Comparison of ENCODE assay signal across 1 cellular context in the genomic region with DNA sequence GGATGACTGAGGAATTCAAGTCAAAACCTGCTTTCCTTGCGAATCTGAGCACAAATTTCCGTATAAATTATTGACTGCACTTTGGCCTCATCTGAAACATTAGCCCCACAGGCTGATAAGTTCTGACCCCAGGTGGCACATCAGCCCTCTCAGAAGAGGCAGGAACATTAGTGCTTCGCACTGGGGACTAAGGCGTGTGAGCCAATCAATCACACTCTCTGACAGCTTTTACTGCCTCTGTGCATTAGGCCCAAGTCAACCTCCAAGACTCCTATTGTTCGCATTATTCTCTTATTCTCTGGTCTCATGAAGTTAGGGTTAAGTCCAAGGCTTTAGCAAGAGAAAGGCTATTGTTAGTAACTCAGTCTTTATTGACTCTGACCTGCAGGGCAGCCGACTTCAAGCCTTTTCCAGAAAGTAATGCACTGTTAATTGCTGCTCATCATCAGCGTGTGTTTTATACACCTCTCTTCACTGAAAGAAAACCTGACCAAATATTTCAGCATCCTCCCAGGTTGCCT.
TF ChIP-seq lines count a peak whose summit lies in the region.

No MANE protein-coding gene starts in this region.

TF ChIP-seq in K562, 482 proteins besides CTCF, POLR2A, EP300 and RAD21 (continued from another document and continues in another):
- TF ChIP-seq, protein P1, sequence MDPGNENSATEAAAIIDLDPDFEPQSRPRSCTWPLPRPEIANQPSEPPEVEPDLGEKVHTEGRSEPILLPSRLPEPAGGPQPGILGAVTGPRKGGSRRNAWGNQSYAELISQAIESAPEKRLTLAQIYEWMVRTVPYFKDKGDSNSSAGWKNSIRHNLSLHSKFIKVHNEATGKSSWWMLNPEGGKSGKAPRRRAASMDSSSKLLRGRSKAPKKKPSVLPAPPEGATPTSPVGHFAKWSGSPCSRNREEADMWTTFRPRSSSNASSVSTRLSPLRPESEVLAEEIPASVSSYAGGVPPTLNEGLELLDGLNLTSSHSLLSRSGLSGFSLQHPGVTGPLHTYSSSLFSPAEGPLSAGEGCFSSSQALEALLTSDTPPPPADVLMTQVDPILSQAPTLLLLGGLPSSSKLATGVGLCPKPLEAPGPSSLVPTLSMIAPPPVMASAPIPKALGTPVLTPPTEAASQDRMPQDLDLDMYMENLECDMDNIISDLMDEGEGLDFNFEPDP (CRISPR knock-in tag; IDR thresholded peaks at IDR 0.05), result no peak
- TF ChIP-seq ZNF551 (CRISPR knock-in tag; IDR thresholded peaks at IDR 0.05) (no peak), SPI1 (IDR thresholded peaks at IDR 0.05; ENCODE audit: borderline replicate concordance, low read depth, low read length) (no peak), EWSR1 (IDR thresholded peaks at IDR 0.05; ENCODE audit: borderline replicate concordance, low read depth, partially characterized antibody) (no peak), ETV1 (tag; conservative IDR thresholded peaks at IDR 0.05; ENCODE audit: low read depth) (no peak), ASH1L (IDR thresholded peaks at IDR 0.05; ENCODE audit: borderline replicate concordance, low read depth, partially characterized antibody) (no peak), MTF1 (CRISPR knock-in tag; IDR thresholded peaks at IDR 0.05; ENCODE audit: borderline replicate concordance) (no peak), BRCA1 (IDR thresholded peaks at IDR 0.05) (no peak), BRCA1 (CRISPR knock-in tag; IDR thresholded peaks at IDR 0.05) (no peak), PTRF (tag; IDR thresholded peaks at IDR 0.05) (no peak), ZNF79 (CRISPR knock-in tag; IDR thresholded peaks at IDR 0.05; ENCODE audit: low read depth) (no peak), KDM1A (IDR thresholded peaks at IDR 0.05) (0 out of 4 replicates have a peak, but pooled peaks have one; percentile 6 to 16), SRSF9 (IDR thresholded peaks at IDR 0.05; ENCODE audit: borderline replicate concordance, low read depth, low read length) (no peak), POLR2H (tag; IDR thresholded peaks at IDR 0.05; ENCODE audit: low read depth) (no peak), ARHGAP35 (IDR thresholded peaks at IDR 0.05; ENCODE audit: partially characterized antibody) (no peak), KDM5B (IDR thresholded peaks at IDR 0.05; ENCODE audit: insufficient replicate concordance, low read depth, low read length) (no peak), BRD9 (IDR thresholded peaks at IDR 0.05; ENCODE audit: low read depth, partially characterized antibody) (no peak), PML (IDR thresholded peaks at IDR 0.05; ENCODE audit: low read length) (no peak), RUNX1 (IDR thresholded peaks at IDR 0.05; ENCODE audit: low read depth) (no peak), NEUROD1 (IDR thresholded peaks at IDR 0.05; ENCODE audit: borderline replicate concordance, low read depth, low read length, partially characterized antibody) (no peak), MEIS2 (IDR thresholded peaks at IDR 0.05; ENCODE audit: partially characterized antibody) (peak; percentile 99)
- TF ChIP-seq, protein P2, sequence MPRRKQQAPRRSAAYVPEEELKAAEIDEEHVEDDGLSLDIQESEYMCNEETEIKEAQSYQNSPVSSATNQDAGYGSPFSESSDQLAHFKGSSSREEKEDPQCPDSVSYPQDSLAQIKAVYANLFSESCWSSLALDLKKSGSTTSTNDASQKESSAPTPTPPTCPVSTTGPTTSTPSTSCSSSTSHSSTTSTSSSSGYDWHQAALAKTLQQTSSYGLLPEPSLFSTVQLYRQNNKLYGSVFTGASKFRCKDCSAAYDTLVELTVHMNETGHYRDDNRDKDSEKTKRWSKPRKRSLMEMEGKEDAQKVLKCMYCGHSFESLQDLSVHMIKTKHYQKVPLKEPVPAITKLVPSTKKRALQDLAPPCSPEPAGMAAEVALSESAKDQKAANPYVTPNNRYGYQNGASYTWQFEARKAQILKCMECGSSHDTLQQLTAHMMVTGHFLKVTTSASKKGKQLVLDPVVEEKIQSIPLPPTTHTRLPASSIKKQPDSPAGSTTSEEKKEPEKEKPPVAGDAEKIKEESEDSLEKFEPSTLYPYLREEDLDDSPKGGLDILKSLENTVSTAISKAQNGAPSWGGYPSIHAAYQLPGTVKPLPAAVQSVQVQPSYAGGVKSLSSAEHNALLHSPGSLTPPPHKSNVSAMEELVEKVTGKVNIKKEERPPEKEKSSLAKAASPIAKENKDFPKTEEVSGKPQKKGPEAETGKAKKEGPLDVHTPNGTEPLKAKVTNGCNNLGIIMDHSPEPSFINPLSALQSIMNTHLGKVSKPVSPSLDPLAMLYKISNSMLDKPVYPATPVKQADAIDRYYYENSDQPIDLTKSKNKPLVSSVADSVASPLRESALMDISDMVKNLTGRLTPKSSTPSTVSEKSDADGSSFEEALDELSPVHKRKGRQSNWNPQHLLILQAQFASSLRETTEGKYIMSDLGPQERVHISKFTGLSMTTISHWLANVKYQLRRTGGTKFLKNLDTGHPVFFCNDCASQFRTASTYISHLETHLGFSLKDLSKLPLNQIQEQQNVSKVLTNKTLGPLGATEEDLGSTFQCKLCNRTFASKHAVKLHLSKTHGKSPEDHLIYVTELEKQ (CRISPR knock-in tag; IDR thresholded peaks at IDR 0.05), result no peak
- TF ChIP-seq, protein P3, sequence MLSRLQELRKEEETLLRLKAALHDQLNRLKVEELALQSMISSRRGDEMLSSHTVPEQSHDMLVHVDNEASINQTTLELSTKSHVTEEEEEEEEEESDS (CRISPR knock-in tag; IDR thresholded peaks at IDR 0.05), result no peak
- TF ChIP-seq, protein P4, sequence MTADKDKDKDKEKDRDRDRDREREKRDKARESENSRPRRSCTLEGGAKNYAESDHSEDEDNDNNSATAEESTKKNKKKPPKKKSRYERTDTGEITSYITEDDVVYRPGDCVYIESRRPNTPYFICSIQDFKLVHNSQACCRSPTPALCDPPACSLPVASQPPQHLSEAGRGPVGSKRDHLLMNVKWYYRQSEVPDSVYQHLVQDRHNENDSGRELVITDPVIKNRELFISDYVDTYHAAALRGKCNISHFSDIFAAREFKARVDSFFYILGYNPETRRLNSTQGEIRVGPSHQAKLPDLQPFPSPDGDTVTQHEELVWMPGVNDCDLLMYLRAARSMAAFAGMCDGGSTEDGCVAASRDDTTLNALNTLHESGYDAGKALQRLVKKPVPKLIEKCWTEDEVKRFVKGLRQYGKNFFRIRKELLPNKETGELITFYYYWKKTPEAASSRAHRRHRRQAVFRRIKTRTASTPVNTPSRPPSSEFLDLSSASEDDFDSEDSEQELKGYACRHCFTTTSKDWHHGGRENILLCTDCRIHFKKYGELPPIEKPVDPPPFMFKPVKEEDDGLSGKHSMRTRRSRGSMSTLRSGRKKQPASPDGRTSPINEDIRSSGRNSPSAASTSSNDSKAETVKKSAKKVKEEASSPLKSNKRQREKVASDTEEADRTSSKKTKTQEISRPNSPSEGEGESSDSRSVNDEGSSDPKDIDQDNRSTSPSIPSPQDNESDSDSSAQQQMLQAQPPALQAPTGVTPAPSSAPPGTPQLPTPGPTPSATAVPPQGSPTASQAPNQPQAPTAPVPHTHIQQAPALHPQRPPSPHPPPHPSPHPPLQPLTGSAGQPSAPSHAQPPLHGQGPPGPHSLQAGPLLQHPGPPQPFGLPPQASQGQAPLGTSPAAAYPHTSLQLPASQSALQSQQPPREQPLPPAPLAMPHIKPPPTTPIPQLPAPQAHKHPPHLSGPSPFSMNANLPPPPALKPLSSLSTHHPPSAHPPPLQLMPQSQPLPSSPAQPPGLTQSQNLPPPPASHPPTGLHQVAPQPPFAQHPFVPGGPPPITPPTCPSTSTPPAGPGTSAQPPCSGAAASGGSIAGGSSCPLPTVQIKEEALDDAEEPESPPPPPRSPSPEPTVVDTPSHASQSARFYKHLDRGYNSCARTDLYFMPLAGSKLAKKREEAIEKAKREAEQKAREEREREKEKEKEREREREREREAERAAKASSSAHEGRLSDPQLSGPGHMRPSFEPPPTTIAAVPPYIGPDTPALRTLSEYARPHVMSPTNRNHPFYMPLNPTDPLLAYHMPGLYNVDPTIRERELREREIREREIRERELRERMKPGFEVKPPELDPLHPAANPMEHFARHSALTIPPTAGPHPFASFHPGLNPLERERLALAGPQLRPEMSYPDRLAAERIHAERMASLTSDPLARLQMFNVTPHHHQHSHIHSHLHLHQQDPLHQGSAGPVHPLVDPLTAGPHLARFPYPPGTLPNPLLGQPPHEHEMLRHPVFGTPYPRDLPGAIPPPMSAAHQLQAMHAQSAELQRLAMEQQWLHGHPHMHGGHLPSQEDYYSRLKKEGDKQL (CRISPR knock-in tag; IDR thresholded peaks at IDR 0.05; ENCODE audit: borderline replicate concordance), result no peak
- TF ChIP-seq, protein P5, sequence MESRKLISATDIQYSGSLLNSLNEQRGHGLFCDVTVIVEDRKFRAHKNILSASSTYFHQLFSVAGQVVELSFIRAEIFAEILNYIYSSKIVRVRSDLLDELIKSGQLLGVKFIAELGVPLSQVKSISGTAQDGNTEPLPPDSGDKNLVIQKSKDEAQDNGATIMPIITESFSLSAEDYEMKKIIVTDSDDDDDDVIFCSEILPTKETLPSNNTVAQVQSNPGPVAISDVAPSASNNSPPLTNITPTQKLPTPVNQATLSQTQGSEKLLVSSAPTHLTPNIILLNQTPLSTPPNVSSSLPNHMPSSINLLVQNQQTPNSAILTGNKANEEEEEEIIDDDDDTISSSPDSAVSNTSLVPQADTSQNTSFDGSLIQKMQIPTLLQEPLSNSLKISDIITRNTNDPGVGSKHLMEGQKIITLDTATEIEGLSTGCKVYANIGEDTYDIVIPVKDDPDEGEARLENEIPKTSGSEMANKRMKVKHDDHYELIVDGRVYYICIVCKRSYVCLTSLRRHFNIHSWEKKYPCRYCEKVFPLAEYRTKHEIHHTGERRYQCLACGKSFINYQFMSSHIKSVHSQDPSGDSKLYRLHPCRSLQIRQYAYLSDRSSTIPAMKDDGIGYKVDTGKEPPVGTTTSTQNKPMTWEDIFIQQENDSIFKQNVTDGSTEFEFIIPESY (CRISPR knock-in tag; IDR thresholded peaks at IDR 0.05), result no peak
- TF ChIP-seq, protein P6, sequence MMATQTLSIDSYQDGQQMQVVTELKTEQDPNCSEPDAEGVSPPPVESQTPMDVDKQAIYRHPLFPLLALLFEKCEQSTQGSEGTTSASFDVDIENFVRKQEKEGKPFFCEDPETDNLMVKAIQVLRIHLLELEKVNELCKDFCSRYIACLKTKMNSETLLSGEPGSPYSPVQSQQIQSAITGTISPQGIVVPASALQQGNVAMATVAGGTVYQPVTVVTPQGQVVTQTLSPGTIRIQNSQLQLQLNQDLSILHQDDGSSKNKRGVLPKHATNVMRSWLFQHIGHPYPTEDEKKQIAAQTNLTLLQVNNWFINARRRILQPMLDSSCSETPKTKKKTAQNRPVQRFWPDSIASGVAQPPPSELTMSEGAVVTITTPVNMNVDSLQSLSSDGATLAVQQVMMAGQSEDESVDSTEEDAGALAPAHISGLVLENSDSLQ (IDR thresholded peaks at IDR 0.05), result peak; percentile 97
- TF ChIP-seq, protein P7, sequence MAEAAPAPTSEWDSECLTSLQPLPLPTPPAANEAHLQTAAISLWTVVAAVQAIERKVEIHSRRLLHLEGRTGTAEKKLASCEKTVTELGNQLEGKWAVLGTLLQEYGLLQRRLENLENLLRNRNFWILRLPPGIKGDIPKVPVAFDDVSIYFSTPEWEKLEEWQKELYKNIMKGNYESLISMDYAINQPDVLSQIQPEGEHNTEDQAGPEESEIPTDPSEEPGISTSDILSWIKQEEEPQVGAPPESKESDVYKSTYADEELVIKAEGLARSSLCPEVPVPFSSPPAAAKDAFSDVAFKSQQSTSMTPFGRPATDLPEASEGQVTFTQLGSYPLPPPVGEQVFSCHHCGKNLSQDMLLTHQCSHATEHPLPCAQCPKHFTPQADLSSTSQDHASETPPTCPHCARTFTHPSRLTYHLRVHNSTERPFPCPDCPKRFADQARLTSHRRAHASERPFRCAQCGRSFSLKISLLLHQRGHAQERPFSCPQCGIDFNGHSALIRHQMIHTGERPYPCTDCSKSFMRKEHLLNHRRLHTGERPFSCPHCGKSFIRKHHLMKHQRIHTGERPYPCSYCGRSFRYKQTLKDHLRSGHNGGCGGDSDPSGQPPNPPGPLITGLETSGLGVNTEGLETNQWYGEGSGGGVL (CRISPR knock-in tag; IDR thresholded peaks at IDR 0.05), result no peak
- TF ChIP-seq, protein P8, sequence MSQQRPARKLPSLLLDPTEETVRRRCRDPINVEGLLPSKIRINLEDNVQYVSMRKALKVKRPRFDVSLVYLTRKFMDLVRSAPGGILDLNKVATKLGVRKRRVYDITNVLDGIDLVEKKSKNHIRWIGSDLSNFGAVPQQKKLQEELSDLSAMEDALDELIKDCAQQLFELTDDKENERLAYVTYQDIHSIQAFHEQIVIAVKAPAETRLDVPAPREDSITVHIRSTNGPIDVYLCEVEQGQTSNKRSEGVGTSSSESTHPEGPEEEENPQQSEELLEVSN (IDR thresholded peaks at IDR 0.05; ENCODE audit: borderline replicate concordance in 1 of 2, extremely low read depth in 1 of 2, insufficient read depth in 1 of 2, insufficient read length in 1 of 2, low read depth in 1 of 2, low read length in 1 of 2, poor library complexity in 1 of 2, severe bottlenecking in 1 of 2), result peak in 1 of 2 experiments; percentile 24
- TF ChIP-seq, protein P9, sequence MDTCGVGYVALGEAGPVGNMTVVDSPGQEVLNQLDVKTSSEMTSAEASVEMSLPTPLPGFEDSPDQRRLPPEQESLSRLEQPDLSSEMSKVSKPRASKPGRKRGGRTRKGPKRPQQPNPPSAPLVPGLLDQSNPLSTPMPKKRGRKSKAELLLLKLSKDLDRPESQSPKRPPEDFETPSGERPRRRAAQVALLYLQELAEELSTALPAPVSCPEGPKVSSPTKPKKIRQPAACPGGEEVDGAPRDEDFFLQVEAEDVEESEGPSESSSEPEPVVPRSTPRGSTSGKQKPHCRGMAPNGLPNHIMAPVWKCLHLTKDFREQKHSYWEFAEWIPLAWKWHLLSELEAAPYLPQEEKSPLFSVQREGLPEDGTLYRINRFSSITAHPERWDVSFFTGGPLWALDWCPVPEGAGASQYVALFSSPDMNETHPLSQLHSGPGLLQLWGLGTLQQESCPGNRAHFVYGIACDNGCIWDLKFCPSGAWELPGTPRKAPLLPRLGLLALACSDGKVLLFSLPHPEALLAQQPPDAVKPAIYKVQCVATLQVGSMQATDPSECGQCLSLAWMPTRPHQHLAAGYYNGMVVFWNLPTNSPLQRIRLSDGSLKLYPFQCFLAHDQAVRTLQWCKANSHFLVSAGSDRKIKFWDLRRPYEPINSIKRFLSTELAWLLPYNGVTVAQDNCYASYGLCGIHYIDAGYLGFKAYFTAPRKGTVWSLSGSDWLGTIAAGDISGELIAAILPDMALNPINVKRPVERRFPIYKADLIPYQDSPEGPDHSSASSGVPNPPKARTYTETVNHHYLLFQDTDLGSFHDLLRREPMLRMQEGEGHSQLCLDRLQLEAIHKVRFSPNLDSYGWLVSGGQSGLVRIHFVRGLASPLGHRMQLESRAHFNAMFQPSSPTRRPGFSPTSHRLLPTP (IDR thresholded peaks at IDR 0.05; ENCODE audit: borderline replicate concordance, extremely low read depth, insufficient read length), result no peak
- TF ChIP-seq, protein P10, sequence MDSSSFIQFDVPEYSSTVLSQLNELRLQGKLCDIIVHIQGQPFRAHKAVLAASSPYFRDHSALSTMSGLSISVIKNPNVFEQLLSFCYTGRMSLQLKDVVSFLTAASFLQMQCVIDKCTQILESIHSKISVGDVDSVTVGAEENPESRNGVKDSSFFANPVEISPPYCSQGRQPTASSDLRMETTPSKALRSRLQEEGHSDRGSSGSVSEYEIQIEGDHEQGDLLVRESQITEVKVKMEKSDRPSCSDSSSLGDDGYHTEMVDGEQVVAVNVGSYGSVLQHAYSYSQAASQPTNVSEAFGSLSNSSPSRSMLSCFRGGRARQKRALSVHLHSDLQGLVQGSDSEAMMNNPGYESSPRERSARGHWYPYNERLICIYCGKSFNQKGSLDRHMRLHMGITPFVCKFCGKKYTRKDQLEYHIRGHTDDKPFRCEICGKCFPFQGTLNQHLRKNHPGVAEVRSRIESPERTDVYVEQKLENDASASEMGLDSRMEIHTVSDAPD (CRISPR knock-in tag; IDR thresholded peaks at IDR 0.05), result no peak
